ENCODE assay signal across 8 cellular contexts in genomic region chr12:71694099-71694820, GRCh38. TPM values are rescaled to one million over a fixed set of nuclear protein-coding genes. Genes with fewer than 3 reads are reported as not detected.
DNase-seq lines count a peak whose midpoint lies in the region; ATAC-seq and TF ChIP-seq lines count a peak whose summit lies in the region.

No MANE protein-coding gene starts in this region.

- H3K36me3 ChIP-seq in psoas muscle (ENCODE audit: insufficient read depth in 1 of 2, low read depth in 1 of 2) (peaks cover 0 to 31% of the 10 kb centered on the region in 2 donors), sigmoid colon (peaks cover 0 to 38% (median 8%) of the 10 kb centered on the region in 4 donors)

- TF ChIP-seq POLR2A in sigmoid colon (IDR thresholded peaks at IDR 0.05) = no peak

- peak overlapping the region; percentile 79 for H3K27ac ChIP-seq in RWPE1
- peak overlapping the region; percentile 79 for H3K27ac ChIP-seq in psoas muscle
- H3K27ac ChIP-seq in sigmoid colon = no peak overlapping the region

- no peak for TF ChIP-seq EP300 in sigmoid colon (IDR thresholded peaks at IDR 0.05)

- 96 to 100% (median 96%) methylated on average over 1 of the region's 1 CpG for WGBS in psoas muscle, 3 donors
- WGBS in sigmoid colon, 2 donors = 88 to 90% methylated on average over 1 of the region's 1 CpG

- H3K4me3 ChIP-seq in psoas muscle = no peak overlapping the region
- H3K4me3 ChIP-seq in sigmoid colon = no peak overlapping the region

- DNase-seq in RWPE1 (ENCODE audit: low spot score) (no peak), psoas muscle (no peak), sigmoid colon (no peak), OCI-M2 (lab: John Stamatoyannopoulos, UW; ENCODE audit: unreplicated experiment) (no peak)
- DNase-seq in activated T-cell treated with anti-CD3 and anti-CD28 coated beads, Interleukin-2, amount 50 U/mL, for 1 hour = no peak
- no peak for DNase-seq in activated effector memory CD4-positive, alpha-beta T cell treated with anti-CD3 and anti-CD28 coated beads, Interleukin-2, amount 50 U/mL, for 16 hours

- H3K9me3 ChIP-seq in psoas muscle (no peaks in the 10 kb centered on the region), sigmoid colon (no peaks in the 10 kb centered on the region)

- TF ChIP-seq CTCF in RWPE1 (conservative IDR thresholded peaks at IDR 0.05; ENCODE audit: low read depth) (no peak), psoas muscle (IDR thresholded peaks at IDR 0.05) (no peak), sigmoid colon (IDR thresholded peaks at IDR 0.05) (no peak)

- POLR2A ChIA-PET in RWPE1 (lab: Yijun Ruan, JAX; ENCODE audit: low non-redundant PET) = no interaction called here

- intact Hi-C loops in psoas muscle (cut with DNase I) = no loop called here
- intact Hi-C loops in sigmoid colon (cut with DNase I) = no loop called here

- ATAC-seq in GM19035 (IDR thresholded peaks at IDR 0.05; ENCODE audit: unreplicated experiment) = peak; percentile 87
- peak; percentile 72 for ATAC-seq in HG02884 (IDR thresholded peaks at IDR 0.05; ENCODE audit: unreplicated experiment)
- ATAC-seq in psoas muscle = peak; percentile 51 to 88 (median 80)

- CTCF ChIA-PET in RWPE1 (lab: Yijun Ruan, JAX) = no interaction called here

- H3K4me1 ChIP-seq in psoas muscle (peaks cover 31% of the 10 kb centered on the region), sigmoid colon (peaks cover 0 to 2% (median under 1%) of the 10 kb centered on the region in 4 donors)

- H3K27me3 ChIP-seq in psoas muscle (ENCODE audit: insufficient read depth in 3 of 3, low read length in 2 of 3) (no peaks in the 10 kb centered on the region), sigmoid colon (no peaks in the 10 kb centered on the region)

RNA-seq across cellular contexts. Expression of gene TMEM19, which starts 8.4 kb away (rescaled TPM):
- total RNA-seq in psoas muscle (10 to 100 TPM; 10.4 to 29.7 (median 23.0) TPM), sigmoid colon (10 to 100 TPM; 10.7 to 23.5 (median 12.7) TPM)
- polyA plus RNA-seq in psoas muscle (10 to 100 TPM in 2 of 3 donors, 1 to 10 TPM in 1; 6.0 to 31.1 (median 12.6) TPM), sigmoid colon (10 to 100 TPM in 1 of 3 donors, 1 to 10 TPM in 2; 3.6 to 20.3 (median 4.9) TPM)

RNA-seq across cellular contexts. Expression of gene THAP2, which starts 30.2 kb away (rescaled TPM):
- 1 to 10 TPM; 3.8 to 7.2 (median 5.5) TPM for total RNA-seq in psoas muscle
- polyA plus RNA-seq in psoas muscle = 1 to 10 TPM; 3.3 to 9.8 (median 5.2) TPM
- total RNA-seq in sigmoid colon = 1 to 10 TPM; 3.1 to 5.5 (median 4.4) TPM
- polyA plus RNA-seq in sigmoid colon = 1 to 10 TPM; 3.5 to 5.1 (median 4.2) TPM

RNA-seq across cellular contexts. Expression of gene ZFC3H1, which starts 30.6 kb away (rescaled TPM):
- 10 to 100 TPM in 3 of 4 donors, 1 to 10 TPM in 1; 9.8 to 18.1 (median 15.5) TPM for total RNA-seq in psoas muscle
- polyA plus RNA-seq in psoas muscle = 10 to 100 TPM in 1 of 3 donors, 1 to 10 TPM in 2; 5.5 to 15.0 (median 6.0) TPM
- 10 to 100 TPM; 38.7 to 87.8 (median 52.3) TPM for total RNA-seq in sigmoid colon
- 10 to 100 TPM in 1 of 3 donors, 1 to 10 TPM in 2; 3.0 to 19.9 (median 4.8) TPM for polyA plus RNA-seq in sigmoid colon

Comparison
In these comparisons a context has a peak if more than half of its experiments do, and no peak if none do; other contexts are left out.
1. H3K27ac ChIP-seq: peak in RWPE1 (single experiment) and psoas muscle (single experiment); none in sigmoid colon (0 of 4).
2. Peak in every context shown above with its lines, with median percentiles within 50 percentile points of each other: ATAC-seq.